ENCODE assay signal across 15 cellular contexts in genomic region chr16:66359811-66360608, GRCh38. TPM values are rescaled to one million over a fixed set of nuclear protein-coding genes. Genes with fewer than 3 reads are reported as not detected.
DNase-seq lines count a peak whose midpoint lies in the region; ATAC-seq, FAIRE-seq and TF ChIP-seq lines count a peak whose summit lies in the region.
"Had no signal": no experiment of that assay in that cellular context is flagged by ENCODE, and none has a peak within 500 bp of the region (broad histone marks: within the 10 kb centered on the region; RNA-seq: fewer than 3 reads in every experiment).

No MANE protein-coding gene starts in this region.

- no peak for FAIRE-seq in H1 (lab: Jason Lieb, UNC)

- no peaks in the 10 kb centered on the region for H4K20me1 ChIP-seq in H1 (replicated peaks in 1 of 2; ENCODE audit: control insufficient read depth in 1 of 2, insufficient read depth in 2 of 2, low read length in 2 of 2)

- no peak overlapping the region for H3K4me3 Mint-ChIP-seq in activated CD4-positive, alpha-beta T cell treated with anti-CD3 and anti-CD28 coated beads, Interleukin-2, amount 10 ng/mL, durations not matched to agents 7 days and 5 days
- H3K4me3 Mint-ChIP-seq: activated CD8-positive, alpha-beta T cell treated with anti-CD3 and anti-CD28 coated beads for 36 hours; activated naive CD4-positive, alpha-beta T cell treated with anti-CD3 and anti-CD28 coated beads for 36 hours; natural killer cell; T-helper 17 cell had no signal

- CTCF ChIA-PET in H1 (lab: Charles Lee; ENCODE audit: partially characterized antibody): interaction anchor here (0.9 to 10.0 kb wide), 5 partner anchors 8 to 248 kb away, joined by 3 to 193 read pairs (median 3); partner anchors contain the start of gene CDH5
- CTCF ChIA-PET in activated CD4-positive, alpha-beta T cell treated with anti-CD3 and anti-CD28 coated beads, Interleukin-2, amount 10 ng/mL, durations not matched to agents 7 days and 5 days (lab: Charles Lee): no interaction called here

- intact Hi-C loops in right lobe of liver (cut with DNase I): no loop called here

- peak overlapping the region; percentile 51; the same call in 1 of the 2 replicates for H2BK20ac ChIP-seq in H1 (ENCODE audit: low read length)

- H3K23ac ChIP-seq in H1 (ENCODE audit: insufficient read length): no peak overlapping the region

- POLR2A ChIA-PET in H1 (lab: Charles Lee; ENCODE audit: partially characterized antibody): no interaction called here
- POLR2A ChIA-PET in activated CD4-positive, alpha-beta T cell treated with anti-CD3 and anti-CD28 coated beads, Interleukin-2, amount 10 ng/mL, durations not matched to agents 7 days and 5 days (lab: Charles Lee): no interaction called here

- H2BK120ac ChIP-seq in H1 (replicated peaks; ENCODE audit: low read depth, low read length): no peak overlapping the region

- no peak overlapping the region; the same call in 1 of the 2 replicates for H2BK5ac ChIP-seq in H1 (ENCODE audit: low read depth, low read length)

- TF ChIP-seq EP300 in H1 (IDR thresholded peaks at IDR 0.05; ENCODE audit: borderline replicate concordance in 1 of 2, low read depth in 2 of 2, low read length in 2 of 2): no peak

- H2BK15ac ChIP-seq in H1 (ENCODE audit: low read length): peak overlapping the region; percentile 66; the same call in 1 of the 2 replicates

- H3K9me3 Mint-ChIP-seq in activated CD4-positive, alpha-beta T cell treated with anti-CD3 and anti-CD28 coated beads, Interleukin-2, amount 10 ng/mL, durations not matched to agents 7 days and 5 days: no peaks in the 10 kb centered on the region
- H3K9me3 Mint-ChIP-seq: activated CD8-positive, alpha-beta T cell treated with anti-CD3 and anti-CD28 coated beads for 36 hours; activated naive CD4-positive, alpha-beta T cell treated with anti-CD3 and anti-CD28 coated beads for 36 hours; natural killer cell had no signal

- H3K79me2 ChIP-seq in H1 (ENCODE audit: control insufficient read depth in 1 of 2, insufficient read depth in 2 of 2, low read length in 2 of 2): no peaks in the 10 kb centered on the region

- H3K9ac ChIP-seq in H1 (replicated peaks in 1 of 4; ENCODE audit: extremely low read depth in 1 of 4, low read depth in 3 of 4, low read length in 3 of 4): no peak overlapping the region

- H3K4ac ChIP-seq in H1 (replicated peaks; ENCODE audit: insufficient read length, low read depth, low read length): no peak overlapping the region

- 84% methylated on average over 12 of the region's 12 CpGs; no CpG with 5 or more reads in 1 of the 2 experiments for WGBS in H1 (ENCODE audit: extremely low coverage in 1 of 2, insufficient coverage in 1 of 2, insufficient read length in 1 of 2, insufficient replicate concordance in 2 of 2, low coverage in 1 of 2, low lambda C conversion rate in 2 of 2, missing lambda C conversion rate in 1 of 2), 2 experiments
- WGBS in right lobe of liver (ENCODE audit: insufficient coverage, low coverage, low lambda C conversion rate, missing lambda C conversion rate): 37% methylated on average over 5 of the region's 12 CpGs

- no peak overlapping the region for H3K27ac Mint-ChIP-seq in activated CD4-positive, alpha-beta T cell treated with anti-CD3 and anti-CD28 coated beads, Interleukin-2, amount 10 ng/mL, durations not matched to agents 7 days and 5 days
- H3K27ac Mint-ChIP-seq: activated CD8-positive, alpha-beta T cell treated with anti-CD3 and anti-CD28 coated beads for 36 hours; activated naive CD4-positive, alpha-beta T cell treated with anti-CD3 and anti-CD28 coated beads for 36 hours; natural killer cell had no signal

- TF ChIP-seq RAD21 in H1 (IDR thresholded peaks at IDR 0.05 in 1 of 2, conservative IDR thresholded peaks at IDR 0.05 in 1 of 2; ENCODE audit: low read depth in 2 of 2, low read length in 2 of 2): no peak

- H3K27ac ChIP-seq in H1 (ENCODE audit: low read depth, low read length): no peak overlapping the region
- H3K27ac ChIP-seq in right lobe of liver: no peak overlapping the region

- TF ChIP-seq CTCF in AG10803 (conservative IDR thresholded peaks at IDR 0.05; ENCODE audit: low read length) (no peak), H1 (IDR thresholded peaks at IDR 0.05; ENCODE audit: control extremely low read depth in 1 of 3, insufficient read depth in 1 of 3, low read depth in 1 of 3, low read length in 3 of 3) (no peak), right lobe of liver (IDR thresholded peaks at IDR 0.05) (no peak)

- peaks cover 5% of the 10 kb centered on the region for H3K4me1 Mint-ChIP-seq in activated CD4-positive, alpha-beta T cell treated with anti-CD3 and anti-CD28 coated beads, Interleukin-2, amount 10 ng/mL, durations not matched to agents 7 days and 5 days

- no peak overlapping the region for H2AFZ ChIP-seq in H1 (ENCODE audit: low read length)

- H4K91ac ChIP-seq in H1 (replicated peaks; ENCODE audit: insufficient read length, low read length): peak overlapping the region; percentile 46

- peak overlapping the region; percentile 48; the same call in 1 of the 2 replicates for H3K18ac ChIP-seq in H1 (ENCODE audit: extremely low read depth, low read length)

- no peak overlapping the region for H4K5ac ChIP-seq in H1 (ENCODE audit: insufficient read length, low read depth, low read length)

- no peak overlapping the region for H4K8ac ChIP-seq in H1 (ENCODE audit: extremely low read depth, insufficient read depth, low read length)

- H3K23me2 ChIP-seq in H1 (ENCODE audit: low read depth, low read length): no peaks in the 10 kb centered on the region

- H3K36me3 ChIP-seq in H1 (ENCODE audit: control insufficient read depth in 2 of 4, insufficient read depth in 4 of 4, low read length in 3 of 4) (no peaks in the 10 kb centered on the region), right lobe of liver (no peaks in the 10 kb centered on the region)
- H3K36me3 ChIP-seq: uterus had no signal

- no peak overlapping the region for H3K4me2 ChIP-seq in H1 (ENCODE audit: insufficient read depth in 1 of 2, low read depth in 2 of 2, low read length in 2 of 2)

- H3K79me1 ChIP-seq in H1 (ENCODE audit: low read depth, low read length): no peaks in the 10 kb centered on the region

- H3K27me3 ChIP-seq in H1 (replicated peaks in 1 of 4; ENCODE audit: control insufficient read depth in 3 of 4, extremely low read depth in 1 of 4, insufficient read depth in 3 of 4, low read length in 3 of 4): peaks cover 0 to 3% (median 0%) of the 10 kb centered on the region in 4 experiments; a peak in 1 of 7 replicates
- H3K27me3 ChIP-seq in right lobe of liver: no peaks in the 10 kb centered on the region
- H3K27me3 ChIP-seq: uterus had no signal

- peaks cover 0 to 12% (median 8%) of the 10 kb centered on the region in 4 experiments; a peak in 6 of 7 replicates for H3K4me1 ChIP-seq in H1 (replicated peaks in 1 of 4; ENCODE audit: control insufficient read depth in 3 of 4, insufficient read depth in 4 of 4, low read length in 3 of 4)
- no peaks in the 10 kb centered on the region for H3K4me1 ChIP-seq in right lobe of liver
- H3K4me1 ChIP-seq: uterus had no signal

- DNase-seq in AG10803 (ENCODE audit: low read depth) (peak; percentile 25), NCI-H446 treated with DMSO at 0.1 percent for 48 hours (lab: John Stamatoyannopoulos, UW) (peak; percentile 83), H1 (ENCODE audit: low read depth in 1 of 2, low spot score in 2 of 2) (no peak), right lobe of liver (no peak), NCI-H510A treated with DMSO at 0.1 percent for 48 hours (lab: John Stamatoyannopoulos, UW) (no peak)
- DNase-seq in activated CD4-positive, alpha-beta T cell treated with anti-CD3 and anti-CD28 coated beads, Interleukin-2, amount 10 ng/mL, durations not matched to agents 7 days and 5 days: no peak
- no peak for DNase-seq in stimulated activated CD8-positive, alpha-beta memory T cell treated with anti-CD3 and anti-CD28 coated beads, Interleukin-4, amount 100 ng/mL, for 48 hours
- DNase-seq: activated CD8-positive, alpha-beta T cell treated with anti-CD3 and anti-CD28 coated beads for 36 hours; activated naive CD4-positive, alpha-beta T cell treated with anti-CD3 and anti-CD28 coated beads for 36 hours; natural killer cell; NCI-H1436 treated with DMSO at 0.1 percent for 48 hours; T-helper 17 cell had no signal

- H3K27me3 Mint-ChIP-seq in activated CD4-positive, alpha-beta T cell treated with anti-CD3 and anti-CD28 coated beads, Interleukin-2, amount 10 ng/mL, durations not matched to agents 7 days and 5 days: peaks cover 49% of the 10 kb centered on the region

- H3K36me3 Mint-ChIP-seq in activated CD4-positive, alpha-beta T cell treated with anti-CD3 and anti-CD28 coated beads, Interleukin-2, amount 10 ng/mL, durations not matched to agents 7 days and 5 days (ENCODE audit: low read depth): no peaks in the 10 kb centered on the region
- H3K36me3 Mint-ChIP-seq: natural killer cell had no signal

- H3K9me3 ChIP-seq in H1 (ENCODE audit: insufficient read depth in 2 of 2, low read depth in 1 of 2, low read length in 1 of 2) (no peaks in the 10 kb centered on the region), right lobe of liver (no peaks in the 10 kb centered on the region)
- H3K9me3 ChIP-seq: uterus had no signal

- TF ChIP-seq POLR2A in H1 (IDR thresholded peaks at IDR 0.05; ENCODE audit: control extremely low read depth in 1 of 2, low read depth in 2 of 2, low read length in 2 of 2) (no peak), right lobe of liver (IDR thresholded peaks at IDR 0.05) (no peak)

- H3K56ac ChIP-seq in H1 (replicated peaks; ENCODE audit: insufficient read length, low read depth, low read length): no peak overlapping the region

- H3K4me3 ChIP-seq in AG10803 (ENCODE audit: low read length): no peak overlapping the region
- H3K4me3 ChIP-seq in H1 (ENCODE audit: extremely low read depth in 1 of 4, insufficient read depth in 2 of 4, low read depth in 3 of 4, low read length in 4 of 4): no peak overlapping the region
- H3K4me3 ChIP-seq in right lobe of liver: no peak overlapping the region
- H3K4me3 ChIP-seq: uterus had no signal

- H3K14ac ChIP-seq in H1 (ENCODE audit: insufficient read length): no peak overlapping the region

- H2AK5ac ChIP-seq in H1 (ENCODE audit: low read depth, low read length): no peak overlapping the region; the same call in 1 of the 2 replicates

- ATAC-seq in right lobe of liver: peak; percentile 43 to 55 (median 50)
- no peak for ATAC-seq in GM21529 (IDR thresholded peaks at IDR 0.05; ENCODE audit: unreplicated experiment)
- ATAC-seq: activated CD8-positive, alpha-beta T cell treated with anti-CD3 and anti-CD28 coated beads for 36 hours; natural killer cell; T-helper 17 cell had no signal

- H2BK12ac ChIP-seq in H1 (ENCODE audit: low read depth, low read length): peak overlapping the region; percentile 23; the same call in 1 of the 2 replicates

RNA-seq across cellular contexts. Expression of gene CDH5, which starts 6.5 kb away (rescaled TPM):
- total RNA-seq in H1 (2021; fragmentation: NEBNext Ultra II Directional; extraction: Animal tissue kit (Norgen Biotek cat#: 25700)): 0.32 and 0.59 TPM in 2 replicates
- 0.20 and 0.32 TPM in 2 replicates for polyA plus RNA-seq in H1 (2011; rRNA removed)
- 0.23 TPM for polyA plus RNA-seq in H1 (2011; cell fraction: cytosol; rRNA removed)
- 0.50 TPM for polyA plus RNA-seq in H1 (2011; cell fraction: nucleus; rRNA removed)
- 0.18 to 0.35 TPM (median 0.30 TPM) in 4 replicates for polyA plus RNA-seq in H1 (2012, experiment 1 of 2)
- 0.16 TPM for polyA plus RNA-seq in H1 (2012, experiment 2 of 2)
- polyA plus RNA-seq in H1 (2013, experiment 1 of 2): 0.97 TPM
- 0.88 TPM for polyA plus RNA-seq in H1 (2013, experiment 2 of 2)
- polyA minus RNA-seq in H1 (2011; rRNA and poly(A)+ RNA removed): 0.27 and 0.69 TPM in 2 replicates
- polyA minus RNA-seq in H1 (2011; cell fraction: cytosol; rRNA and poly(A)+ RNA removed): not detected
- not detected for polyA minus RNA-seq in H1 (2011; cell fraction: nucleus; rRNA and poly(A)+ RNA removed)
- total RNA-seq in right lobe of liver: 10 to 100 TPM in 5 of 6 experiments, 1 to 10 TPM in 1; 9.0 to 25.7 (median 15.4) TPM
- not detected for total RNA-seq in activated CD4-positive, alpha-beta T cell treated with anti-CD3 and anti-CD28 coated beads, Interleukin-2, amount 10 ng/mL, durations not matched to agents 7 days and 5 days
- total RNA-seq: activated CD8-positive, alpha-beta T cell treated with anti-CD3 and anti-CD28 coated beads for 36 hours; activated naive CD4-positive, alpha-beta T cell treated with anti-CD3 and anti-CD28 coated beads for 36 hours; chondrocyte; natural killer cell; T-helper 17 cell had no signal

Comparison
In these comparisons a context has a peak if more than half of its experiments do, and no peak if none do; other contexts are left out.
1. DNase-seq: peak in AG10803 (single experiment) and NCI-H446 treated with DMSO at 0.1 percent for 48 hours (single experiment); none in H1 (0 of 2), right lobe of liver (0 of 3), NCI-H510A treated with DMSO at 0.1 percent for 48 hours (single experiment), activated CD4-positive, alpha-beta T cell treated with anti-CD3 and anti-CD28 coated beads, Interleukin-2, amount 10 ng/mL, durations not matched to agents 7 days and 5 days (single experiment) and stimulated activated CD8-positive, alpha-beta memory T cell treated with anti-CD3 and anti-CD28 coated beads, Interleukin-4, amount 100 ng/mL, for 48 hours (single experiment).